ENCODE assay signal across 1 cellular context in the genomic region with DNA sequence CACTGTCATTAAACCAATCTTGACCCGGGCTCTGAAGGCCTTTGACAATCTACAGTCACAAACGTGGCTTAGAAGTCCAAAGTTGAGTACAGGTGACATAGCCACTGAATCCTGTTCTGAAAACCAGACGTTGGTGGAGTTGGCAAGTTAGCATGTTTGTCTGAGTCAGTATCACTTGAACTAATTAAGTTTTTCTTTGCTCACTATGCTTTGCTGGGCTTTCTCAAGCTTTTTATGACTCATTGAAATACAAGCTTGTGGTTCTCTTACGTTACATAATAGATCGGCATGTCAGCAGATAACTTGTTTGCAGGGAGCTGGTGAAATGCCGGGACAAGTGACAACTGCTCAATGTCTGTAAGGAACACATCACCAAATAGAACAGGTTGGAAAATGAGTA.
TF ChIP-seq lines count a peak whose summit lies in the region.

No MANE protein-coding gene starts in this region.

TF ChIP-seq in SK-N-SH, 30 proteins besides CTCF, POLR2A, EP300 and RAD21 (continued from another document):
- TF ChIP-seq, protein P1, sequence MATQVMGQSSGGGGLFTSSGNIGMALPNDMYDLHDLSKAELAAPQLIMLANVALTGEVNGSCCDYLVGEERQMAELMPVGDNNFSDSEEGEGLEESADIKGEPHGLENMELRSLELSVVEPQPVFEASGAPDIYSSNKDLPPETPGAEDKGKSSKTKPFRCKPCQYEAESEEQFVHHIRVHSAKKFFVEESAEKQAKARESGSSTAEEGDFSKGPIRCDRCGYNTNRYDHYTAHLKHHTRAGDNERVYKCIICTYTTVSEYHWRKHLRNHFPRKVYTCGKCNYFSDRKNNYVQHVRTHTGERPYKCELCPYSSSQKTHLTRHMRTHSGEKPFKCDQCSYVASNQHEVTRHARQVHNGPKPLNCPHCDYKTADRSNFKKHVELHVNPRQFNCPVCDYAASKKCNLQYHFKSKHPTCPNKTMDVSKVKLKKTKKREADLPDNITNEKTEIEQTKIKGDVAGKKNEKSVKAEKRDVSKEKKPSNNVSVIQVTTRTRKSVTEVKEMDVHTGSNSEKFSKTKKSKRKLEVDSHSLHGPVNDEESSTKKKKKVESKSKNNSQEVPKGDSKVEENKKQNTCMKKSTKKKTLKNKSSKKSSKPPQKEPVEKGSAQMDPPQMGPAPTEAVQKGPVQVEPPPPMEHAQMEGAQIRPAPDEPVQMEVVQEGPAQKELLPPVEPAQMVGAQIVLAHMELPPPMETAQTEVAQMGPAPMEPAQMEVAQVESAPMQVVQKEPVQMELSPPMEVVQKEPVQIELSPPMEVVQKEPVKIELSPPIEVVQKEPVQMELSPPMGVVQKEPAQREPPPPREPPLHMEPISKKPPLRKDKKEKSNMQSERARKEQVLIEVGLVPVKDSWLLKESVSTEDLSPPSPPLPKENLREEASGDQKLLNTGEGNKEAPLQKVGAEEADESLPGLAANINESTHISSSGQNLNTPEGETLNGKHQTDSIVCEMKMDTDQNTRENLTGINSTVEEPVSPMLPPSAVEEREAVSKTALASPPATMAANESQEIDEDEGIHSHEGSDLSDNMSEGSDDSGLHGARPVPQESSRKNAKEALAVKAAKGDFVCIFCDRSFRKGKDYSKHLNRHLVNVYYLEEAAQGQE (IDR thresholded peaks at IDR 0.05; ENCODE audit: low read depth, low read length), result no peak
- TF ChIP-seq RFX5 (IDR thresholded peaks at IDR 0.05; ENCODE audit: low read length) (no peak), CHD2 (IDR thresholded peaks at IDR 0.05; ENCODE audit: low read length, partially characterized antibody) (no peak), RCOR1 (IDR thresholded peaks at IDR 0.05; ENCODE audit: low read length) (no peak), FOXJ3 (CRISPR knock-in tag; IDR thresholded peaks at IDR 0.05) (no peak), MXI1 (IDR thresholded peaks at IDR 0.05; ENCODE audit: low read depth, low read length) (no peak), NFIC (IDR thresholded peaks at IDR 0.05; ENCODE audit: borderline replicate concordance) (peak; percentile 50; the same call in 1 of the 2 replicates), POLR2AphosphoS5 (IDR thresholded peaks at IDR 0.05; ENCODE audit: low read depth, low read length) (peak; percentile 62; the same call in 1 of the 2 replicates), TEAD4 (IDR thresholded peaks at IDR 0.05; ENCODE audit: borderline replicate concordance, insufficient read depth) (0 out of 2 replicates have a peak, but pooled peaks have one; percentile 26), MEF2A (IDR thresholded peaks at IDR 0.05; ENCODE audit: borderline replicate concordance, low read depth) (no peak), IRF3 (IDR thresholded peaks at IDR 0.05; ENCODE audit: low read depth, low read length) (no peak), TAF1 (IDR thresholded peaks at IDR 0.05; ENCODE audit: borderline replicate concordance, low read depth, low read length) (no peak)
- TF ChIP-seq, protein P2, sequence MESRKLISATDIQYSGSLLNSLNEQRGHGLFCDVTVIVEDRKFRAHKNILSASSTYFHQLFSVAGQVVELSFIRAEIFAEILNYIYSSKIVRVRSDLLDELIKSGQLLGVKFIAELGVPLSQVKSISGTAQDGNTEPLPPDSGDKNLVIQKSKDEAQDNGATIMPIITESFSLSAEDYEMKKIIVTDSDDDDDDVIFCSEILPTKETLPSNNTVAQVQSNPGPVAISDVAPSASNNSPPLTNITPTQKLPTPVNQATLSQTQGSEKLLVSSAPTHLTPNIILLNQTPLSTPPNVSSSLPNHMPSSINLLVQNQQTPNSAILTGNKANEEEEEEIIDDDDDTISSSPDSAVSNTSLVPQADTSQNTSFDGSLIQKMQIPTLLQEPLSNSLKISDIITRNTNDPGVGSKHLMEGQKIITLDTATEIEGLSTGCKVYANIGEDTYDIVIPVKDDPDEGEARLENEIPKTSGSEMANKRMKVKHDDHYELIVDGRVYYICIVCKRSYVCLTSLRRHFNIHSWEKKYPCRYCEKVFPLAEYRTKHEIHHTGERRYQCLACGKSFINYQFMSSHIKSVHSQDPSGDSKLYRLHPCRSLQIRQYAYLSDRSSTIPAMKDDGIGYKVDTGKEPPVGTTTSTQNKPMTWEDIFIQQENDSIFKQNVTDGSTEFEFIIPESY (IDR thresholded peaks at IDR 0.05; ENCODE audit: borderline replicate concordance, low read depth), result no peak
TF ChIP-seq in SK-N-SH: peak in this region for 7.
